In genomic region chr2:55051026-55051866, GRCh38 we compare ENCODE assay signal across 8 cellular contexts. TPM values are rescaled to one million over a fixed set of nuclear protein-coding genes. Genes with fewer than 3 reads are reported as not detected.
DNase-seq lines count a peak whose midpoint lies in the region; ATAC-seq and TF ChIP-seq lines count a peak whose summit lies in the region.

No MANE protein-coding gene starts in this region.

- 10% methylated on average over 9 of the region's 9 CpGs for WGBS in GM23248 (ENCODE audit: low coverage in 1 of 2, low lambda C conversion rate in 2 of 2, missing lambda C conversion rate in 2 of 2), 2 experiments

- H3K4me2 ChIP-seq in GM23248 (ENCODE audit: unreplicated experiment) = peak overlapping the region; percentile 83
- H3K4me2 ChIP-seq in PC-3 (ENCODE audit: low read length) = peak overlapping the region; percentile 81
- peak overlapping the region; percentile 94 for H3K4me2 ChIP-seq in osteoblast (ENCODE audit: insufficient read depth, low read length)

- peak overlapping the region; percentile 99 for H3K9ac ChIP-seq in GM23248
- H3K9ac ChIP-seq in PC-3 (ENCODE audit: low read length) = peak overlapping the region; percentile 88
- H3K9ac ChIP-seq in adipocyte (ENCODE audit: low read length) = peak overlapping the region; percentile 93

- peak; percentile 57 for ATAC-seq in PC-3
- peak; percentile 25 for ATAC-seq in Right ventricle myocardium superior (ENCODE audit: poor library complexity)
- ATAC-seq in HG03457 (IDR thresholded peaks at IDR 0.05; ENCODE audit: unreplicated experiment) = no peak
- no peak for ATAC-seq in HG03280 (IDR thresholded peaks at IDR 0.05; ENCODE audit: unreplicated experiment)

- H2AFZ ChIP-seq in GM23248 (peak overlapping the region; percentile 44), PC-3 (ENCODE audit: low read length) (peak overlapping the region; percentile 57), osteoblast (ENCODE audit: low read length) (peak overlapping the region; percentile 50)

- intact Hi-C loops in PC-3 (cut with micrococcal nuclease) (loop anchor here (1.0 to 2.0 kb wide), 3 partner anchors 50 to 117 kb away; no protein-coding TSS in a partner anchor), Right ventricle myocardium superior (cut with DNase I) (no loop called here)

- H4K20me1 ChIP-seq in GM23248 (ENCODE audit: insufficient read depth) (peaks cover 4% of the 10 kb centered on the region; the same call in 1 of the 2 replicates), PC-3 (ENCODE audit: low read length) (peaks cover 24% of the 10 kb centered on the region), osteoblast (ENCODE audit: insufficient read depth, low read length) (peaks cover 29% of the 10 kb centered on the region)

- in situ Hi-C loops in GM23248 (cut with MboI) = no loop called here

- no peaks in the 10 kb centered on the region for H3K9me2 ChIP-seq in GM23248 (ENCODE audit: insufficient read depth)
- no peaks in the 10 kb centered on the region for H3K9me2 ChIP-seq in PC-3 (replicated peaks; ENCODE audit: low read length)

- DNase-seq in AG10803 (ENCODE audit: low read depth) (peak; percentile 100), GM23248 (peak; percentile 99), PC-3 (peak; percentile 99), adipocyte (ENCODE audit: low read depth) (peak; percentile 97), Right ventricle myocardium superior (no peak), osteoblast (ENCODE audit: insufficient read length, low spot score, missing footprints) (peak; percentile 91)

- CTCF ChIA-PET in PC-3 (lab: Charles Lee) = interaction anchor here (0.6 to 2.2 kb wide), 5 partner anchors 10 to 151 kb away, joined by 4 to 11 read pairs (median 5); no protein-coding TSS in a partner anchor

- TF ChIP-seq CTCF in AG10803 (conservative IDR thresholded peaks at IDR 0.05; ENCODE audit: low read length) (no peak), PC-3 (conservative IDR thresholded peaks at IDR 0.05; ENCODE audit: low read depth, low read length) (no peak), osteoblast (IDR thresholded peaks at IDR 0.05; ENCODE audit: extremely low read depth, low read depth, low read length) (no peak)

- peaks cover 24% of the 10 kb centered on the region for H3K4me1 ChIP-seq in GM23248 (ENCODE audit: insufficient read depth)
- H3K4me1 ChIP-seq in PC-3 (ENCODE audit: insufficient read depth, low read length) = peaks cover 18% of the 10 kb centered on the region
- peaks cover 21% of the 10 kb centered on the region for H3K4me1 ChIP-seq in adipocyte (ENCODE audit: control insufficient read depth, insufficient read depth, low read length)
- peaks cover 24% of the 10 kb centered on the region for H3K4me1 ChIP-seq in osteoblast (ENCODE audit: insufficient read depth, low read length)

- H3K27me3 ChIP-seq in GM23248 (replicated peaks; ENCODE audit: insufficient read depth) (no peaks in the 10 kb centered on the region), PC-3 (ENCODE audit: low read length) (no peaks in the 10 kb centered on the region), adipocyte (replicated peaks; ENCODE audit: control insufficient read depth, insufficient read depth, low read length) (no peaks in the 10 kb centered on the region), osteoblast (ENCODE audit: insufficient read depth, low read length) (no peaks in the 10 kb centered on the region)

- peaks cover 59% of the 10 kb centered on the region for H3K79me2 ChIP-seq in GM23248 (ENCODE audit: insufficient read depth)
- peaks cover 46% of the 10 kb centered on the region for H3K79me2 ChIP-seq in PC-3 (ENCODE audit: low read length)
- H3K79me2 ChIP-seq in osteoblast (ENCODE audit: insufficient read depth, low read length) = peaks cover 45% of the 10 kb centered on the region

- H3K27ac ChIP-seq in GM23248 (peak overlapping the region; percentile 98), PC-3 (ENCODE audit: low read length) (peak overlapping the region; percentile 97), osteoblast (ENCODE audit: low read depth, low read length) (peak overlapping the region; percentile 99)

- POLR2A ChIA-PET in PC-3 (lab: Charles Lee; ENCODE audit: unreplicated experiment) = interaction anchor here (0.6 to 1.1 kb wide), 8 partner anchors 37 to 279 kb away, joined by 3 to 6 read pairs (median 4); no protein-coding TSS in a partner anchor

- H3F3A ChIP-seq in GM23248 (ENCODE audit: insufficient read depth) = peaks cover 42% of the 10 kb centered on the region
- H3F3A ChIP-seq in PC-3 (ENCODE audit: low read length, unreplicated experiment) = peaks cover 10% of the 10 kb centered on the region

- BruUV-seq in PC-3 (replicated peaks; lab: Mats Ljungman, UMichigan) = TSS peak; percentile 80

- peak overlapping the region; percentile 64 for H3K4me3 ChIP-seq in AG10803 (ENCODE audit: low read length)
- peak overlapping the region; percentile 98 for H3K4me3 ChIP-seq in GM23248
- H3K4me3 ChIP-seq in PC-3 (ENCODE audit: low read length) = peak overlapping the region; percentile 74
- H3K4me3 ChIP-seq in adipocyte (ENCODE audit: low read length) = peak overlapping the region; percentile 100
- peak overlapping the region; percentile 99 for H3K4me3 ChIP-seq in osteoblast (ENCODE audit: insufficient read depth, low read length)

- H3K36me3 ChIP-seq in GM23248 (ENCODE audit: low read depth) (no peaks in the 10 kb centered on the region), PC-3 (ENCODE audit: low read depth, low read length) (peaks cover 4% of the 10 kb centered on the region; the same call in 1 of the 2 replicates), adipocyte (ENCODE audit: control insufficient read depth, insufficient read depth, low read length, severe bottlenecking) (no peaks in the 10 kb centered on the region), osteoblast (ENCODE audit: insufficient read depth, low read length) (no peaks in the 10 kb centered on the region)

- H3K9me3 ChIP-seq in GM23248 (ENCODE audit: low read depth) = no peaks in the 10 kb centered on the region
- 0 out of 2 replicates have a peak, but pooled peaks cover 6% of the 10 kb centered on the region for H3K9me3 ChIP-seq in PC-3 (ENCODE audit: low read length)
- no peaks in the 10 kb centered on the region for H3K9me3 ChIP-seq in adipocyte (ENCODE audit: control insufficient read depth, low read length)
- no peaks in the 10 kb centered on the region for H3K9me3 ChIP-seq in osteoblast (ENCODE audit: low read depth, low read length)

RNA-seq across cellular contexts. Expression of gene RTN4, which starts 1.0 kb away (rescaled TPM):
- 390 and 425 TPM in 2 replicates for total RNA-seq in GM23248 (2014; rRNA removed; shearing (Covaris generic))
- polyA plus RNA-seq in GM23248 (2016; fragmentation: Nextera tagmentation; extraction: Ambion mirVana) = 357 and 361 TPM in 2 replicates
- 150 and 170 TPM in 2 replicates for total RNA-seq in PC-3 (2014; rRNA removed)
- 56.3 TPM for total RNA-seq in Right ventricle myocardium superior
- 316 and 355 TPM in 2 replicates for total RNA-seq in osteoblast

Comparison
In these comparisons a context has a peak if more than half of its experiments do, and no peak if none do; other contexts are left out.
1. ATAC-seq: peak in PC-3 (single experiment) and Right ventricle myocardium superior (single experiment); none in HG03457 (single experiment) and HG03280 (single experiment).
2. Peak in every context shown above with its lines, with median percentiles within 50 percentile points of each other: H3K4me3 ChIP-seq, H2AFZ ChIP-seq, H3K27ac ChIP-seq, H3K4me2 ChIP-seq and H3K9ac ChIP-seq.